8 cellular contexts compared by ENCODE assay signal in the genomic region with DNA sequence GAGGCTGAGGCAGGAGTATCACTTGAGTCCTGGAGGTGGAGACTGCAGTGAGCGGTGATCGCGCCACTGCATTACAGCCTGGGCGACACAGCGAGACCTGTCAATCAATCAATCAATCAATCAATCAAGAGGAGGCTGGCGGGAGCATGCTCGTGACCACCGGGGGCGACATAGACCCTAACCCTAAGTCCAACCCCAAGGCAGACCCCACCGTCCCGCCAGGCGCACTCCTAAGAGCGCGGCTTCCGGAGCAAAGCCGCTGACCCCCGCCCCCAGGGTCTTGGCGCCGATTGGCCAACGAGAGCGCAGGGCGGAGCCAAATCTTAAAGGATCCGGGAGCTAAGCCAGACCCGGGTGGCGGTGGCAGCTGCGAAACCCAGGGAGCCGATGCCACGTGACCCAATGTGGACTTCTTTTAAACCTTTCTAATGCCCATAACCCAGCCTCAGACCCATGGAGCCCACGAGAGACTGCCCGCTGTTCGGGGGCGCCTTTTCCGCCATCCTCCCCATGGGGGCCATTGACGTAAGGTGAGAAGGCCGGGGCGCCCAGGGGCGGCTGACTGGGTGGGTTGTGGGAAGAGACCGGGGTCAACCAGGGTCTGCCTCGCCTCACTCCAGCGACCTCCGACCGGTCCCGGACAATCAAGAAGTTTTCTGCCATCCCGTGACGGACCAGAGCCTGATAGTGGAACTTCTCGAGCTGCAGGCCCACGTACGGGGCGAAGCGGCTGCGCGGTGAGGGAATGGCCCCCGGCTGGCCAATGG. TPM values are rescaled to one million over a fixed set of nuclear protein-coding genes. Genes with fewer than 3 reads are reported as not detected.
A peak's percentile ranks its signal among the peaks of the same experiment; 100 is the strongest.
DNase-seq lines count a peak whose midpoint lies in the region; ATAC-seq and TF ChIP-seq lines count a peak whose summit lies in the region.

A gene with protein sequence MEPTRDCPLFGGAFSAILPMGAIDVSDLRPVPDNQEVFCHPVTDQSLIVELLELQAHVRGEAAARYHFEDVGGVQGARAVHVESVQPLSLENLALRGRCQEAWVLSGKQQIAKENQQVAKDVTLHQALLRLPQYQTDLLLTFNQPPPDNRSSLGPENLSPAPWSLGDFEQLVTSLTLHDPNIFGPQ (plus strand): TSS at position 335 of the 767 bp plus-strand sequence. CDS start 119 bp downstream, at position 454.

- H3K4me1 ChIP-seq in DND-41 (ENCODE audit: insufficient read depth, low read length) (peaks cover 52% of the 10 kb centered on the region), Loucy (ENCODE audit: insufficient read depth, low read length, poor library complexity, severe bottlenecking) (peaks cover 61% of the 10 kb centered on the region), SJSA1 (replicated peaks) (peaks cover 11% of the 10 kb centered on the region), foreskin keratinocyte (no peaks in the 10 kb centered on the region), neuron (ENCODE audit: insufficient read depth, low read length) (peaks cover 12% of the 10 kb centered on the region)

- H3K9me3 ChIP-seq in DND-41 (ENCODE audit: insufficient read depth, low read length, severe bottlenecking) (no peaks in the 10 kb centered on the region), Loucy (ENCODE audit: insufficient read depth, low read depth, low read length) (no peaks in the 10 kb centered on the region), SJSA1 (replicated peaks) (no peaks in the 10 kb centered on the region), neuron (ENCODE audit: low read length) (no peaks in the 10 kb centered on the region)

- DNase-seq in DND-41: peak; percentile 92
- DNase-seq in SJSA1 (ENCODE audit: low read depth in 1 of 2, low spot score in 2 of 2): peak; percentile 76 to 83
- DNase-seq in activated naive CD4-positive, alpha-beta T cell (lab: John Stamatoyannopoulos, UW): peak; percentile 36 to 77 (median 70)
- peak; percentile 44 to 56 for DNase-seq in foreskin keratinocyte
- peak; percentile 68 for DNase-seq in stromal cell of bone marrow (ENCODE audit: low read depth)

- H2AFZ ChIP-seq in DND-41 (ENCODE audit: low read depth, low read length) (peak within 1 kb of the TSS; percentile 97), Loucy (ENCODE audit: low read length) (peak within 1 kb of the TSS; percentile 98), neuron (ENCODE audit: low read depth, low read length) (peak within 1 kb of the TSS; percentile 94)

- H4K20me1 ChIP-seq in DND-41 (ENCODE audit: insufficient read depth, low read length) (no peaks in the 10 kb centered on the region), Loucy (ENCODE audit: insufficient read depth, low read length, poor library complexity, severe bottlenecking) (no peaks in the 10 kb centered on the region)

- H3K27me3 ChIP-seq in DND-41 (ENCODE audit: insufficient read depth, low read length, poor library complexity): no peaks in the 10 kb centered on the region
- H3K27me3 ChIP-seq in Loucy (ENCODE audit: insufficient read depth, low read length, poor library complexity, severe bottlenecking): no peaks in the 10 kb centered on the region
- H3K27me3 ChIP-seq in SJSA1 (replicated peaks): no peaks in the 10 kb centered on the region
- H3K27me3 ChIP-seq in foreskin keratinocyte: no peaks in the 10 kb centered on the region
- H3K27me3 ChIP-seq in neuron (ENCODE audit: insufficient read depth, low read length): no peaks in the 10 kb centered on the region

- peaks cover 29% of the 10 kb centered on the region for H3K79me2 ChIP-seq in DND-41 (ENCODE audit: insufficient read depth, low read length)
- H3K79me2 ChIP-seq in Loucy (ENCODE audit: insufficient read depth, low read length): peaks cover 39% of the 10 kb centered on the region

- H3K9ac ChIP-seq in DND-41 (ENCODE audit: low read depth, low read length) (peak within 1 kb of the TSS; percentile 82), Loucy (ENCODE audit: low read depth, low read length, poor library complexity, severe bottlenecking) (peak within 1 kb of the TSS; percentile 93)

- peak within 1 kb of the TSS; percentile 81 to 87 for H3K4me3 ChIP-seq in DND-41 (ENCODE audit: low read depth in 1 of 2, low read length in 2 of 2)
- peak within 1 kb of the TSS; percentile 93 for H3K4me3 ChIP-seq in Loucy (ENCODE audit: low read length, poor library complexity, severe bottlenecking)
- H3K4me3 ChIP-seq in SJSA1: peak within 1 kb of the TSS; percentile 58
- H3K4me3 ChIP-seq in neuron (ENCODE audit: low read length): peak within 1 kb of the TSS; percentile 88

- H3K27ac ChIP-seq in DND-41 (ENCODE audit: low read length) (peak within 1 kb of the TSS; percentile 92), SJSA1 (peak within 1 kb of the TSS; percentile 54), foreskin keratinocyte (peak within 1 kb of the TSS; percentile 56)

- peaks cover 2% of the 10 kb centered on the region; the same call in 1 of the 2 replicates for H3F3A ChIP-seq in Loucy (ENCODE audit: low read depth)

- TF ChIP-seq CTCF in DND-41 (IDR thresholded peaks at IDR 0.05; ENCODE audit: borderline replicate concordance, extremely low read depth, low read length, poor library complexity, severe bottlenecking) (no peak), Loucy (conservative IDR thresholded peaks at IDR 0.05; ENCODE audit: low read length) (no peak), foreskin keratinocyte (conservative IDR thresholded peaks at IDR 0.05) (no peak)

- ATAC-seq in DND-41 (ENCODE audit: insufficient read depth, low read depth): peak; percentile 94
- peak; percentile 75 for ATAC-seq in GM21825 (IDR thresholded peaks at IDR 0.05; ENCODE audit: unreplicated experiment)
- peak; percentile 82 for ATAC-seq in foreskin keratinocyte

- peak within 1 kb of the TSS; percentile 94 for H3K4me2 ChIP-seq in DND-41 (ENCODE audit: insufficient read depth, low read length)
- H3K4me2 ChIP-seq in Loucy (ENCODE audit: low read depth, low read length, poor library complexity, severe bottlenecking): peak within 1 kb of the TSS; percentile 98

- H3K36me3 ChIP-seq in DND-41 (ENCODE audit: insufficient read depth, low read length) (peaks cover 13% of the 10 kb centered on the region), Loucy (ENCODE audit: insufficient read depth, low read length) (no peaks in the 10 kb centered on the region), SJSA1 (0 out of 2 replicates have a peak, but pooled peaks cover 5% of the 10 kb centered on the region), neuron (ENCODE audit: insufficient read depth, low read length) (no peaks in the 10 kb centered on the region)

- H3K9me2 ChIP-seq in Loucy (replicated peaks; ENCODE audit: low read depth, low read length): no peaks in the 10 kb centered on the region

RNA-seq across cellular contexts. Expression of the gene that starts here (rescaled TPM):
- 7.6 and 12.7 TPM in 2 replicates for total RNA-seq in SJSA1 (2014; rRNA removed; shearing (Covaris generic))
- 20.9 and 30.2 TPM in 2 replicates for total RNA-seq in foreskin keratinocyte
- 61.8 and 67.9 TPM in 2 replicates for polyA plus RNA-seq in foreskin keratinocyte

Comparison
In these comparisons a context has a peak if more than half of its experiments do, and no peak if none do; other contexts are left out.
1. Peak in every context shown above with its lines: DNase-seq, ATAC-seq, H3K4me3 ChIP-seq and H3K27ac ChIP-seq.